ENCODE assay signal across 8 cellular contexts in the genomic region with DNA sequence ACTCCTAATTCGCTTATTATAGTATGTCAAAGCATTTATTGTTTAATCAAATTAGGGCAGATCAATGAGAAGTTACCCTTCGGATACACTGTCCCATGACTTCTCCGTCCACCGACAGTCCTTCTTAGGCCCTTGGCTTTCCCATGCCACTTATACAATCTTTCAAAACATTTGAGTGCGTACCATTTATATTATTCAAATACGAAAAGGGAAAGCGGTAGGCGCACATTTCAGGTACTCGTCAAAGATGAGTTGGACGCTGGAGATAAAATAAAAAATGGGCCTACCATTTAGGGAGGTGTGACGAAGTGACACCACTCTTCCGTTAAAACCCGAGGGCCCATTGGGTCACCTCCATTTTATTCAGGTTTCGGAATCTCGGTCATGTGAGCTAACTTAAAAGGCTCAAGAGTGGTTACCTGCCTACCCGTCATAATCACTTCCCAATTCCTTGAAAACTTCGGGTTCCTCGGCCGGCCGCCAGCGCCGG. TPM values are rescaled to one million over a fixed set of nuclear protein-coding genes. Genes with fewer than 3 reads are reported as not detected.
DNase-seq lines count a peak whose midpoint lies in the region; ATAC-seq and TF ChIP-seq lines count a peak whose summit lies in the region.

No MANE protein-coding gene starts in this region.

- intact Hi-C loops in CD14-positive monocyte (cut with micrococcal nuclease), result loop anchor here (1.0 to 2.0 kb wide), 2 partner anchors 33 to 34 kb away; a partner anchor contains a TSS

- no peaks in the 10 kb centered on the region for H3K9me3 ChIP-seq in MG63
- H3K9me3 ChIP-seq in endocrine pancreas (ENCODE audit: control insufficient read depth, low read length), result no peaks in the 10 kb centered on the region

- no peaks in the 10 kb centered on the region for H3K36me3 Mint-ChIP-seq in CD14-positive monocyte
- H3K36me3 Mint-ChIP-seq in neural crest cell (ENCODE audit: low read depth), result no peaks in the 10 kb centered on the region

- peaks cover 0 to 3% (median 0%) of the 10 kb centered on the region in 7 donors for H3K9me3 Mint-ChIP-seq in CD14-positive monocyte
- no peaks in the 10 kb centered on the region for H3K9me3 Mint-ChIP-seq in neural crest cell

- TF ChIP-seq CTCF in CD14-positive monocyte (IDR thresholded peaks at IDR 0.05) (no peak), neural crest cell (conservative IDR thresholded peaks at IDR 0.05) (no peak)

- H3K4me3 ChIP-seq in MG63 (peak overlapping the region; percentile 72), endocrine pancreas (ENCODE audit: control insufficient read depth, insufficient read depth, low read length) (peak overlapping the region; percentile 85)

- H3K4me1 Mint-ChIP-seq in CD14-positive monocyte (peaks cover 24% of the 10 kb centered on the region), neural crest cell (peaks cover 25% of the 10 kb centered on the region)

- H3K27me3 Mint-ChIP-seq in CD14-positive monocyte (ENCODE audit: low read depth in 3 of 3) (peaks cover 0 to 2% (median 0%) of the 10 kb centered on the region in 3 donors), neural crest cell (ENCODE audit: low read depth) (no peaks in the 10 kb centered on the region)

- H3K27me3 ChIP-seq in MG63 (no peaks in the 10 kb centered on the region), endocrine pancreas (ENCODE audit: control insufficient read depth, insufficient read depth, low read length) (no peaks in the 10 kb centered on the region)

- no peak for DNase-seq in CD14-positive monocyte (ENCODE audit: low spot score)
- DNase-seq in MG63, result no peak
- DNase-seq in neural crest cell (ENCODE audit: low read depth, low spot score), result no peak
- DNase-seq in activated gamma-delta T cell treated with Interleukin-2 at 50 U/mL for 16 hours, result no peak
- DNase-seq in D341Med (ENCODE audit: low spot score), result no peak
- no peak for DNase-seq in DMS79 treated with DMSO at 0.1 percent for 48 hours (lab: John Stamatoyannopoulos, UW)

- peak overlapping the region; percentile 94 to 98 for H3K4me3 Mint-ChIP-seq in CD14-positive monocyte
- H3K4me3 Mint-ChIP-seq in neural crest cell, result peak overlapping the region; percentile 91

- H3K36me3 ChIP-seq in MG63, result no peaks in the 10 kb centered on the region
- no peaks in the 10 kb centered on the region for H3K36me3 ChIP-seq in endocrine pancreas (ENCODE audit: control insufficient read depth, insufficient read depth, low read length)

- H3K27ac Mint-ChIP-seq in CD14-positive monocyte, result peak overlapping the region; percentile 97 to 100 (median 99)
- peak overlapping the region; percentile 84 for H3K27ac Mint-ChIP-seq in neural crest cell (ENCODE audit: unreplicated experiment)

- no peaks in the 10 kb centered on the region for H3K4me1 ChIP-seq in endocrine pancreas (ENCODE audit: control insufficient read depth, insufficient read depth, low read length)

- peak; percentile 35 for ATAC-seq in GM21529 (IDR thresholded peaks at IDR 0.05; ENCODE audit: unreplicated experiment)

- peak overlapping the region; percentile 62 for H3K9ac ChIP-seq in endocrine pancreas (ENCODE audit: control insufficient read depth, insufficient read depth, low read length)

RNA-seq across cellular contexts. Expression of a gene that starts 0.5 kb away (rescaled TPM):
- polyA plus RNA-seq in CD14-positive monocyte, result 1 to 10 TPM; 2.7 to 2.8 TPM
- total RNA-seq in MG63 (2014; rRNA removed; shearing (Covaris generic); ENCODE audit: low replicate concordance), result 3.8 and 4.6 TPM in 2 replicates
- 8.2 and 9.8 TPM in 2 replicates for total RNA-seq in neural crest cell

RNA-seq across cellular contexts. Expression of a gene that starts 33.5 kb away (rescaled TPM):
- 100 to 1,000 TPM; 394 to 441 TPM for polyA plus RNA-seq in CD14-positive monocyte
- 235 and 327 TPM in 2 replicates for total RNA-seq in MG63 (2014; rRNA removed; shearing (Covaris generic); ENCODE audit: low replicate concordance)
- 71.0 and 75.6 TPM in 2 replicates for total RNA-seq in neural crest cell
